Comparison of ENCODE assay signal across 21 cellular contexts in genomic region chr9:132497731-132498130, GRCh38.
A peak's percentile ranks its signal among the peaks of the same experiment; 100 is the strongest.
DNase-seq lines count a peak whose midpoint lies in the region; ATAC-seq, FAIRE-seq and TF ChIP-seq lines count a peak whose summit lies in the region.
"Had no signal": no experiment of that assay in that cellular context is flagged by ENCODE, and none has a peak within 500 bp of the region (broad histone marks: within the 10 kb centered on the region; RNA-seq: fewer than 3 reads in every experiment).

No MANE protein-coding gene starts in this region.

- no peak overlapping the region for H3K9ac ChIP-seq in endodermal cell (ENCODE audit: extremely low read depth, low read length, poor library complexity, severe bottlenecking)
- H3K9ac ChIP-seq in neuronal stem cell (ENCODE audit: low read depth, low read length, poor library complexity), result no peak overlapping the region

- peaks cover 23% of the 10 kb centered on the region for H3K9me3 ChIP-seq in endodermal cell (ENCODE audit: control insufficient read depth, low read length)
- H3K9me3 ChIP-seq in neuronal stem cell (replicated peaks in 1 of 2; ENCODE audit: control insufficient read depth in 2 of 2, insufficient read depth in 1 of 2, low read depth in 1 of 2, low read length in 2 of 2), result peaks cover 13 to 15% of the 10 kb centered on the region in 2 donors
- H3K9me3 ChIP-seq: Caco-2 had no signal

- H3K14ac ChIP-seq in neuronal stem cell (ENCODE audit: low read length), result no peak overlapping the region

- ATAC-seq in left ventricle myocardium superior, result no peak
- no peak for ATAC-seq in Right ventricle myocardium superior (ENCODE audit: poor library complexity)
- ATAC-seq in activated CD4-positive, alpha-beta T cell treated with anti-CD3 and anti-CD28 coated beads for 36 hours, result no peak
- ATAC-seq: CD8-positive, alpha-beta T cell had no signal

- H3K4ac ChIP-seq in neuronal stem cell (ENCODE audit: low read length), result no peak overlapping the region

- no peak for FAIRE-seq in H54 (lab: Jason Lieb, UNC)
- FAIRE-seq: A204.1, G401.6, GM12892 had no signal

- H4K8ac ChIP-seq in neuronal stem cell (ENCODE audit: low read depth, low read length), result no peak overlapping the region

- H3K18ac ChIP-seq in neuronal stem cell (ENCODE audit: low read length), result peak overlapping the region; percentile 84

- no peak overlapping the region for H2AFZ ChIP-seq in neuronal stem cell (ENCODE audit: low read length)
- H2AFZ ChIP-seq: GM23338 had no signal

- peak overlapping the region; percentile 17 for H3K27ac Mint-ChIP-seq in endodermal cell
- H3K27ac Mint-ChIP-seq in activated CD4-positive, alpha-beta T cell treated with anti-CD3 and anti-CD28 coated beads for 36 hours, result no peak overlapping the region
- H3K27ac Mint-ChIP-seq: B cell; CD4-positive, CD25-positive, alpha-beta regulatory T cell; CD8-positive, alpha-beta T cell; GM23338 had no signal

- H2BK12ac ChIP-seq in neuronal stem cell (ENCODE audit: low read length), result peak overlapping the region; percentile 87

- H2BK5ac ChIP-seq in neuronal stem cell (ENCODE audit: low read length), result peak overlapping the region; percentile 0

- H3K4me1 ChIP-seq in endodermal cell (ENCODE audit: control insufficient read depth, insufficient read depth, low read length), result no peaks in the 10 kb centered on the region
- H3K4me1 ChIP-seq in neuronal stem cell (ENCODE audit: control insufficient read depth in 2 of 2, insufficient read depth in 1 of 2, low read depth in 1 of 2, low read length in 2 of 2), result peaks cover 10 to 11% of the 10 kb centered on the region in 2 donors
- H3K4me1 ChIP-seq: Caco-2 had no signal

- peaks cover 7% of the 10 kb centered on the region for H3K36me3 Mint-ChIP-seq in endodermal cell (ENCODE audit: low read depth)
- no peaks in the 10 kb centered on the region for H3K36me3 Mint-ChIP-seq in activated CD4-positive, alpha-beta T cell treated with anti-CD3 and anti-CD28 coated beads for 36 hours (ENCODE audit: low read depth)
- H3K36me3 Mint-ChIP-seq: CD4-positive, CD25-positive, alpha-beta regulatory T cell; CD8-positive, alpha-beta T cell had no signal

- peak overlapping the region; percentile 79 for H2AK5ac ChIP-seq in neuronal stem cell (ENCODE audit: low read depth, low read length)

- H3K4me2 ChIP-seq in neuronal stem cell (ENCODE audit: insufficient read depth, low read length, poor library complexity, severe bottlenecking), result no peak overlapping the region
- H3K4me2 ChIP-seq: BLaER1, GM23338 had no signal

- 93 to 94% methylated on average over 4 to 16 of the region's 16 CpGs for WGBS in endodermal cell (ENCODE audit: insufficient coverage in 1 of 2, insufficient read length in 1 of 2), 2 experiments
- no CpG with 5 or more reads among the region's 16 CpGs for WGBS in neuronal stem cell (ENCODE audit: extremely low coverage in 2 of 2, insufficient read length in 2 of 2, insufficient replicate concordance in 1 of 2), 2 donors

- H2BK120ac ChIP-seq in neuronal stem cell (ENCODE audit: low read depth, low read length), result peak overlapping the region; percentile 57

- no peaks in the 10 kb centered on the region for H3K79me1 ChIP-seq in neuronal stem cell (ENCODE audit: low read depth, low read length)

- no peaks in the 10 kb centered on the region for H3K27me3 ChIP-seq in endodermal cell (ENCODE audit: control insufficient read depth, insufficient read depth, low read length, poor library complexity, severe bottlenecking)
- peaks cover 0 to 28% (median 0%) of the 10 kb centered on the region in 3 experiments for H3K27me3 ChIP-seq in neuronal stem cell (ENCODE audit: control insufficient read depth in 3 of 3, insufficient read depth in 3 of 3, low read depth in 1 of 3, low read length in 3 of 3)
- H3K27me3 ChIP-seq: BLaER1 had no signal

- peaks cover 27% of the 10 kb centered on the region for H3K9me3 Mint-ChIP-seq in endodermal cell
- no peaks in the 10 kb centered on the region for H3K9me3 Mint-ChIP-seq in activated CD4-positive, alpha-beta T cell treated with anti-CD3 and anti-CD28 coated beads for 36 hours (ENCODE audit: low read depth)
- H3K9me3 Mint-ChIP-seq: CD8-positive, alpha-beta T cell had no signal

- H3K23ac ChIP-seq in neuronal stem cell (ENCODE audit: low read depth, low read length, poor library complexity), result no peak overlapping the region

- DNase-seq in left ventricle myocardium superior (peak; percentile 17), Right ventricle myocardium superior (no peak), endodermal cell (no peak), neuronal stem cell (ENCODE audit: low spot score) (no peak), H54 (ENCODE audit: insufficient read length, low spot score) (no peak), NCI-H2107 (lab: John Stamatoyannopoulos, UW) (no peak)
- no peak for DNase-seq in activated CD8-positive, alpha-beta memory T cell treated with anti-CD3 and anti-CD28 coated beads, Interleukin-2, amount 50 U/mL, for 48 hours
- DNase-seq in activated CD4-positive, alpha-beta T cell treated with anti-CD3 and anti-CD28 coated beads for 36 hours, result no peak
- DNase-seq: Caco-2; CD4-positive, CD25-positive, alpha-beta regulatory T cell; CD8-positive, alpha-beta T cell; DMS153; DND-41; HCEC 1CT had no signal

- H3K4me3 ChIP-seq in endodermal cell (ENCODE audit: low read length) (no peak overlapping the region), neuronal stem cell (ENCODE audit: low read length in 2 of 2) (no peak overlapping the region)
- H3K4me3 ChIP-seq: BLaER1, GM23338 had no signal

- H4K91ac ChIP-seq in neuronal stem cell (ENCODE audit: low read depth, low read length, poor library complexity), result no peak overlapping the region

- intact Hi-C loops in left ventricle myocardium superior (cut with micrococcal nuclease), result no loop called here
- intact Hi-C loops in Right ventricle myocardium superior (cut with DNase I), result no loop called here
- intact Hi-C loops in activated CD4-positive, alpha-beta T cell treated with anti-CD3 and anti-CD28 coated beads for 36 hours (cut with DNase I, micrococcal nuclease), result no loop called here

- no peak for TF ChIP-seq POLR2A in H54 (IDR thresholded peaks at IDR 0.05; ENCODE audit: low read depth, low read length)

- H3K4me1 Mint-ChIP-seq in endodermal cell, result no peaks in the 10 kb centered on the region
- no peaks in the 10 kb centered on the region for H3K4me1 Mint-ChIP-seq in activated CD4-positive, alpha-beta T cell treated with anti-CD3 and anti-CD28 coated beads for 36 hours
- H3K4me1 Mint-ChIP-seq: B cell; CD4-positive, CD25-positive, alpha-beta regulatory T cell had no signal

- POLR2A ChIA-PET in activated CD4-positive, alpha-beta T cell treated with anti-CD3 and anti-CD28 coated beads for 36 hours (lab: Charles Lee), result no interaction called here

- CTCF ChIA-PET in activated CD4-positive, alpha-beta T cell treated with anti-CD3 and anti-CD28 coated beads for 36 hours (lab: Charles Lee), result no interaction called here

- H3K27ac ChIP-seq in endodermal cell (ENCODE audit: low read depth, low read length) (no peak overlapping the region), neuronal stem cell (replicated peaks; ENCODE audit: low read length) (no peak overlapping the region)
- H3K27ac ChIP-seq: 22Rv1, BLaER1 had no signal

- no peak overlapping the region for H3K4me3 Mint-ChIP-seq in endodermal cell
- H3K4me3 Mint-ChIP-seq in activated CD4-positive, alpha-beta T cell treated with anti-CD3 and anti-CD28 coated beads for 36 hours, result no peak overlapping the region
- H3K4me3 Mint-ChIP-seq: B cell; CD4-positive, CD25-positive, alpha-beta regulatory T cell; CD8-positive, alpha-beta T cell; GM23338 had no signal

- TF ChIP-seq CTCF in endodermal cell (conservative IDR thresholded peaks at IDR 0.05), result no peak

- no peaks in the 10 kb centered on the region for H3K36me3 ChIP-seq in endodermal cell (ENCODE audit: control insufficient read depth, insufficient read depth, low read length)
- H3K36me3 ChIP-seq in neuronal stem cell (replicated peaks in 1 of 2; ENCODE audit: control insufficient read depth in 2 of 2, insufficient read depth in 2 of 2, low read length in 2 of 2), result no peaks in the 10 kb centered on the region
- H3K36me3 ChIP-seq: BLaER1 had no signal

- peak overlapping the region; percentile 88 for H2BK15ac ChIP-seq in neuronal stem cell (ENCODE audit: low read length)

- H3K27me3 Mint-ChIP-seq in endodermal cell (ENCODE audit: insufficient read depth), result peaks cover 3% of the 10 kb centered on the region
- peaks cover 11% of the 10 kb centered on the region for H3K27me3 Mint-ChIP-seq in activated CD4-positive, alpha-beta T cell treated with anti-CD3 and anti-CD28 coated beads for 36 hours
